9 cellular contexts compared by ENCODE assay signal in the genomic region with DNA sequence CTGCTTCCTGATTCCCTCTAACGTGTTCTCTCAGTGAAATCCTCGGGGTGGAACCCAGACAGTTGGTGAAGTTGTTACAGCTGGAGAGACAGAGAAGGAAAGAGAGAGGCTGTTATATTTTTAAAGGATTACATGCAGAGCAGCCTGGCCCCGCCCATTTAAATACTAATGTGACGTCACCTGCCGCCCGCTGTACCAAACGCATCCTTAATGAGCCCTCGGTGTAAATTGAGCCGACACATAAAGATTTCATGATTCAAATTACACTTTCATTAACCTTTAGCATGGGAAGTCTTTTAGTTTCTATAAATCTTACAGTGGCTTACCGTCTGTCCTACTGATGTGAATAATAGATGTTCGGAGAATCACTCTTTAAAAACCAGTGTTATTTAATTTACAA.
A peak's percentile ranks its signal among the peaks of the same experiment; 100 is the strongest.
DNase-seq lines count a peak whose midpoint lies in the region; TF ChIP-seq lines count a peak whose summit lies in the region.
"Had no signal": no experiment of that assay in that cellular context is flagged by ENCODE, and none has a peak within 500 bp of the region (broad histone marks: within the 10 kb centered on the region; RNA-seq: fewer than 3 reads in every experiment).

No MANE protein-coding gene starts in this region.

- peak; percentile 80 for DNase-seq in NCI-H82 treated with DMSO at 0.1 percent for 48 hours (lab: John Stamatoyannopoulos, UW; ENCODE audit: unreplicated experiment)
- no peak for DNase-seq in SK-N-SH
- DNase-seq in MM.1S, result no peak
- no peak for DNase-seq in globus pallidus (ENCODE audit: low spot score)
- DNase-seq in GM19238 (ENCODE audit: insufficient read length, low spot score), result no peak
- DNase-seq: Caco-2 had no signal

- H3K36me3 ChIP-seq in BLaER1, result no peaks in the 10 kb centered on the region
- no peaks in the 10 kb centered on the region for H3K36me3 ChIP-seq in HUES48 (ENCODE audit: control insufficient read depth, insufficient read depth, low read length)
- H3K36me3 ChIP-seq in iPS-18a (ENCODE audit: control insufficient read depth, low read depth, low read length), result no peaks in the 10 kb centered on the region
- H3K36me3 ChIP-seq in SK-N-SH (replicated peaks in 1 of 2; ENCODE audit: control insufficient read depth in 1 of 2, insufficient read depth in 2 of 2, low read length in 1 of 2), result no peaks in the 10 kb centered on the region
- H3K36me3 ChIP-seq in MM.1S (replicated peaks; ENCODE audit: insufficient read depth, low read length), result no peaks in the 10 kb centered on the region

- H3K4me2 ChIP-seq in BLaER1 (peak overlapping the region; percentile 94), SK-N-SH (no peak overlapping the region), MM.1S (ENCODE audit: low read depth, low read length) (no peak overlapping the region)

- H3K9me3 ChIP-seq in BLaER1, result peaks cover 8% of the 10 kb centered on the region
- H3K9me3 ChIP-seq in HUES48 (ENCODE audit: control insufficient read depth, insufficient read depth, low read length), result 0 out of 2 replicates have a peak, but pooled peaks cover 2% of the 10 kb centered on the region
- H3K9me3 ChIP-seq in iPS-18a (ENCODE audit: control insufficient read depth, low read depth, low read length), result no peaks in the 10 kb centered on the region
- no peaks in the 10 kb centered on the region for H3K9me3 ChIP-seq in SK-N-SH
- H3K9me3 ChIP-seq in MM.1S (replicated peaks; ENCODE audit: insufficient read depth, low read length), result no peaks in the 10 kb centered on the region

- H3K79me2 ChIP-seq in SK-N-SH (ENCODE audit: insufficient read depth) (no peaks in the 10 kb centered on the region), MM.1S (ENCODE audit: low read length) (no peaks in the 10 kb centered on the region)

- H3K27me3 ChIP-seq in BLaER1 (no peaks in the 10 kb centered on the region), HUES48 (ENCODE audit: control insufficient read depth, insufficient read depth, low read length) (peaks cover 25% of the 10 kb centered on the region), iPS-18a (ENCODE audit: control insufficient read depth, insufficient read depth, low read length) (peaks cover 71% of the 10 kb centered on the region), SK-N-SH (ENCODE audit: insufficient read depth) (no peaks in the 10 kb centered on the region), MM.1S (replicated peaks; ENCODE audit: insufficient read depth, low read length) (no peaks in the 10 kb centered on the region)

- TF ChIP-seq EP300 in SK-N-SH (IDR thresholded peaks at IDR 0.05; ENCODE audit: borderline replicate concordance in 1 of 2, low read depth in 1 of 2, low read length in 1 of 2), result no peak

- POLR2A ChIA-PET in SK-N-SH (lab: Yijun Ruan, JAX), result interaction anchor here (0.6 kb wide), 1 partner anchor 164 kb away, joined by 3 read pairs; no protein-coding TSS in a partner anchor

- H3K4me3 ChIP-seq in BLaER1 (peak overlapping the region; percentile 57), HUES48 (ENCODE audit: low read depth, low read length) (peak overlapping the region; percentile 53), iPS-18a (ENCODE audit: low read length) (peak overlapping the region; percentile 23), SK-N-SH (ENCODE audit: low read depth in 2 of 2, low read length in 1 of 2) (no peak overlapping the region), MM.1S (ENCODE audit: low read length) (no peak overlapping the region)

- H3K4me1 ChIP-seq in BLaER1 (peaks cover 32% of the 10 kb centered on the region), HUES48 (ENCODE audit: control insufficient read depth, insufficient read depth, low read length) (peaks cover 71% of the 10 kb centered on the region), iPS-18a (ENCODE audit: control insufficient read depth, low read depth, low read length) (peaks cover 61% of the 10 kb centered on the region), SK-N-SH (ENCODE audit: control insufficient read depth in 1 of 2, insufficient read depth in 2 of 2, low read depth in 1 of 2, low read length in 1 of 2) (peaks cover 0 to 57% of the 10 kb centered on the region in 2 experiments; a peak in 2 of 4 replicates), MM.1S (ENCODE audit: low read length) (peaks cover 5% of the 10 kb centered on the region; the same call in 1 of the 2 replicates)

- whole genome bisulfite sequencing in SK-N-SH (ENCODE audit: low lambda C conversion rate), result 82% methylated on average over 11 of the region's 11 CpGs

- no peak overlapping the region for H3K27ac ChIP-seq in BLaER1
- no peak overlapping the region for H3K27ac ChIP-seq in HUES48 (ENCODE audit: low read depth, low read length)
- H3K27ac ChIP-seq in iPS-18a (ENCODE audit: low read length), result no peak overlapping the region
- H3K27ac ChIP-seq in SK-N-SH (ENCODE audit: low read depth in 2 of 2, low read length in 1 of 2), result peak overlapping the region in 1 of 2 experiments; percentile 40; a peak in 2 of 4 replicates
- H3K27ac ChIP-seq in MM.1S (ENCODE audit: low read length), result no peak overlapping the region

- no peak for TF ChIP-seq CTCF in SK-N-SH (IDR thresholded peaks at IDR 0.05)
- no peak for TF ChIP-seq CTCF in MM.1S (IDR thresholded peaks at IDR 0.05; ENCODE audit: low read length)

- H3K9ac ChIP-seq in BLaER1 (0 out of 2 replicates have a peak overlapping the region, but pooled peaks have one; percentile 43), HUES48 (ENCODE audit: low read depth, low read length) (no peak overlapping the region), iPS-18a (ENCODE audit: low read length) (no peak overlapping the region), SK-N-SH (no peak overlapping the region), MM.1S (ENCODE audit: low read length) (no peak overlapping the region)

- no peaks in the 10 kb centered on the region for H4K20me1 ChIP-seq in BLaER1
- H4K20me1 ChIP-seq in SK-N-SH (ENCODE audit: insufficient read depth), result no peaks in the 10 kb centered on the region
- H4K20me1 ChIP-seq in MM.1S (ENCODE audit: insufficient read depth, low read length), result no peaks in the 10 kb centered on the region

- CTCF ChIA-PET in SK-N-SH (lab: Yijun Ruan, JAX), result interaction anchor here (0.9 to 3.2 kb wide), 7 partner anchors 23 to 385 kb away, joined by 3 to 11 read pairs (median 4); no protein-coding TSS in a partner anchor

- no peak for TF ChIP-seq RAD21 in SK-N-SH (IDR thresholded peaks at IDR 0.05; ENCODE audit: low read length)

- no peaks in the 10 kb centered on the region for H3K9me2 ChIP-seq in SK-N-SH
- H3K9me2 ChIP-seq in MM.1S (replicated peaks; ENCODE audit: insufficient read depth, low read length), result no peaks in the 10 kb centered on the region

- no peaks in the 10 kb centered on the region for H3F3A ChIP-seq in SK-N-SH (replicated peaks; ENCODE audit: insufficient read depth)
- H3F3A ChIP-seq in MM.1S (ENCODE audit: insufficient read depth, low read length), result no peaks in the 10 kb centered on the region

- H2AFZ ChIP-seq in SK-N-SH (ENCODE audit: low read depth) (no peak overlapping the region), MM.1S (ENCODE audit: low read length) (no peak overlapping the region)

TF ChIP-seq in SK-N-SH, 30 proteins besides CTCF, POLR2A, EP300 and RAD21 (continues in another document):
- TF ChIP-seq MAX (IDR thresholded peaks at IDR 0.05; ENCODE audit: low read depth), result no peak
- TF ChIP-seq FOXM1 (IDR thresholded peaks at IDR 0.05; ENCODE audit: low read depth), result no peak
- no peak for TF ChIP-seq CHD2 (IDR thresholded peaks at IDR 0.05; ENCODE audit: low read length, partially characterized antibody)
- TF ChIP-seq ZBTB33 (IDR thresholded peaks at IDR 0.05; ENCODE audit: borderline replicate concordance, low read depth), result no peak
- TF ChIP-seq REST (IDR thresholded peaks at IDR 0.05; ENCODE audit: low read depth, low read length), result no peak
- TF ChIP-seq RXRA (IDR thresholded peaks at IDR 0.05; ENCODE audit: borderline replicate concordance, low read depth), result no peak

Comparison
In these comparisons a context has a peak if more than half of its experiments do, and no peak if none do; other contexts are left out.
1. H3K4me3 ChIP-seq: peak in BLaER1 (single experiment), HUES48 (single experiment) and iPS-18a (single experiment); none in SK-N-SH (0 of 2) and MM.1S (single experiment).